In the genomic region with DNA sequence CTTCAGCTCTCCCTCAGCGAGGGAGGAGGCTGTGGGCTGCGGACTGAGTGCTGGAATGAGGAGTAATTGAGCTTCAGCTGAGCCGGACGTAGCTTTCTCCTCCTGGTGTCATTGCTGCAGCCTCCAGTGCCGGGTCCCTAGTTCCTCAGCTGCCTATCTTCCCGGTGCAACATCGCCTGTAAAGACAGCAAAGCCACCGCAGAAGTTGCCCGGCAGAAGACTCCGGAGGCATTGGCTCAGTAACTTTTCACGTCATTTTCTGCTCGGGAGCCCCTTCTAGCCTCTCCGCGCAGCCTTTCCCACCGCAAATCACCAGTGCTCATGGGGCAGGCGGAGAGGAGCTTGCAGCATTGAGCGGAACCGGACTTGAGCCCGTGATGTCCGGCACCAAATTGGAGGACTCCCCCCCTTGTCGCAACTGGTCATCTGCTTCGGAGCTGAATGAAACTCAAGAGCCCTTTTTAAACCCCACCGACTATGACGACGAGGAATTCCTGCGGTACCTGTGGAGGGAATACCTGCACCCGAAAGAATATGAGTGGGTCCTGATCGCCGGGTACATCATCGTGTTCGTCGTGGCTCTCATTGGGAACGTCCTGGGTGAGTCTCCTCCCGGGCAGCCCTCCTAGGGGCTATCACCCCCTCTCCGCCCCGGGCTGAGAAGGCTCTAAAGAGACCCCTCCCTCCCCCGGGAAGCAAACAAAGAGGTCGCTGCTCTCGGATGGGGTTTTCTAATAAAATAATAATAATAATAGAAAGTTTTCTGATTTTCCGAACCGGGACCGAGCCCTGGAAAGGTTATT, we compare ENCODE assay signal across 1 cellular context.
TF ChIP-seq lines count a peak whose summit lies in the region.

A gene (plus strand): TSS at position 305 of the 803 bp plus-strand sequence. CDS start 73 bp downstream, at position 378.

TF ChIP-seq in H1, 55 proteins besides CTCF, POLR2A, EP300 and RAD21:
- TF ChIP-seq KDM4A (IDR thresholded peaks at IDR 0.05; ENCODE audit: low read depth, low read length, severe bottlenecking) (peak; percentile 82), BRCA1 (IDR thresholded peaks at IDR 0.05; ENCODE audit: low read depth, low read length) (no peak), EZH2 (IDR thresholded peaks at IDR 0.05; ENCODE audit: low read depth, low read length, severe bottlenecking) (peak; percentile 32), TAF7 (optimal IDR thresholded peaks at IDR 0.05; ENCODE audit: borderline replicate concordance, low read depth, low read length) (peak; percentile 5)
